ENCODE assay signal across 14 cellular contexts in the genomic region with DNA sequence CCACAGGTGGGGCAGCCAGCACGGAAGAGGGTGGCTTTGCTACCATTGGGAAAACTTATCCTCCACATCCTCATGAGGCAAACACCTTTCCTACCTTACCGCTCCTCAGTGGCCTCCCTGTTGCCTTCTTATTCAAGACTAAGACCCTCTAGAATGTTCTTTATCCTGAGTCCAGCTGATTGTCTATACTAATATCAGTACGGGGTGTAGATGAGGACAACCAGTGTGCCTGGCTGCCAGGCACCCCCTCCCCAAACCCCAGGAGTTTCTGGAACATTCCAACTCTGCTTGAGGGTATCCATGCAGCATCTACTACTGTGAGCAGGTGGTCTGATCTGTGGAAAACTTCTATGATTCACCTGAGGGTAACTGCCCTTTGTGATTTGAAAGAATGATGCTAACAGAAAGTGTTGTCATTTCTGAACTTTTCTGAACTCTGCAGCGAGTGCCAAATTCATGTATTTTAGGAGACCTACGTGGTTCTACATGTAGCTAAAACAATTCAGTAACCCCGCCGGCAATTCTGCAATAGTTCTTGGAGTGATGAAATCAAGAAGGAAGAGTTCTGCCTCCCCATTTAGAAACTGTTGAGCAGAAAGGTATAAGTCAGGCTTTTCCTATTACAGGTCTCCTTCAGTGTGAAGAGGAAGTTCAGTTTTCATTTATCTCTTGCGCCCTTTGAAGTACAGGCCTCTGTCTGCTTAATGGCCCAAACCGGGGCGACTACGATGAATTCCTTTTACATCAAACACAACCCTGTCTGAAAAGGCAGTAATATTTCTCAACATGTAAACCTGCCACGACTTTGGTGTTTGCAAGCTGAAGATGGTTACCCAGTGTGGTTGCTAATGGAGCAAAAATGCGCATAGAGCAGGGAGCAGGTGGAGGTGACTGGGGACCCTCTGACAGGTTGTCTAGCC.
DNase-seq lines count a peak whose midpoint lies in the region; ATAC-seq and TF ChIP-seq lines count a peak whose summit lies in the region.
"Had no signal": no experiment of that assay in that cellular context is flagged by ENCODE, and none has a peak within 500 bp of the region (broad histone marks: within the 10 kb centered on the region; RNA-seq: fewer than 3 reads in every experiment).

No MANE protein-coding gene starts in this region.

- no peak overlapping the region for H2AFZ ChIP-seq in PC-9

- H3K4me2 ChIP-seq in PC-9 = peak overlapping the region; percentile 72

- CTCF ChIA-PET in PC-9 (lab: Charles Lee) = no interaction called here

- peak; percentile 60 for DNase-seq in activated T-cell treated with anti-CD3 and anti-CD28 coated beads, Interleukin-2, amount 50 U/mL, for 24 hours
- no peak for DNase-seq in activated T-cell treated with anti-CD3 and anti-CD28 coated beads for 4 hours
- DNase-seq in PC-9 = no peak
- DNase-seq in stimulated activated naive B cell treated with anti-CD40 and anti-IgM and Interleukin-4, amounts not matched to agents 10 μg/mL and 1 μg/mL and 100 μg/mL, for 72 hours = no peak
- DNase-seq in mucosa of gallbladder (ENCODE audit: low spot score) = no peak
- DNase-seq in D341Med (ENCODE audit: low spot score) = no peak
- DNase-seq: activated gamma-delta T cell, DMS79, NCI-H1048, NCI-H748 treated with DMSO at 0.1 percent for 48 hours, substantia nigra had no signal

- TF ChIP-seq CTCF in PC-9 (conservative IDR thresholded peaks at IDR 0.05) = no peak

- H3K9me3 ChIP-seq in PC-9 (ENCODE audit: insufficient read depth, low read depth) = no peaks in the 10 kb centered on the region

- no peaks in the 10 kb centered on the region for H3K27me3 ChIP-seq in PC-9 (ENCODE audit: insufficient read depth, low read depth)

- no TSS peak for BruUV-seq in PC-9 (replicated peaks; lab: Mats Ljungman, UMichigan)

- POLR2A ChIA-PET in PC-9 (lab: Charles Lee; ENCODE audit: unreplicated experiment) = no interaction called here

- no peaks in the 10 kb centered on the region for H3K9me3 Mint-ChIP-seq in activated T-cell treated with anti-CD3 and anti-CD28 coated beads, Interleukin-2, amount 50 U/mL, for 24 hours
- H3K9me3 Mint-ChIP-seq in activated naive CD8-positive, alpha-beta T cell (ENCODE audit: low read depth) = no peaks in the 10 kb centered on the region
- H3K9me3 Mint-ChIP-seq in stimulated activated naive B cell treated with anti-CD40 and anti-IgM and Interleukin-4, amounts not matched to agents 10 μg/mL and 1 μg/mL and 100 μg/mL, for 72 hours = peaks cover 0 to 3% of the 10 kb centered on the region in 2 donors

- ATAC-seq in stimulated activated naive B cell treated with anti-CD40 and anti-IgM and Interleukin-4, amounts not matched to agents 10 μg/mL and 1 μg/mL and 100 μg/mL, for 72 hours (replicated peaks) = peak; percentile 79
- ATAC-seq in HG03342 (IDR thresholded peaks at IDR 0.05; ENCODE audit: unreplicated experiment) = no peak
- ATAC-seq: left lobe of liver had no signal

- peak overlapping the region; percentile 65 for H3K4me3 Mint-ChIP-seq in activated T-cell treated with anti-CD3 and anti-CD28 coated beads, Interleukin-2, amount 50 U/mL, for 24 hours
- H3K4me3 Mint-ChIP-seq in activated naive CD8-positive, alpha-beta T cell = peak overlapping the region; percentile 80
- H3K4me3 Mint-ChIP-seq in stimulated activated naive B cell treated with anti-CD40 and anti-IgM and Interleukin-4, amounts not matched to agents 10 μg/mL and 1 μg/mL and 100 μg/mL, for 72 hours = peak overlapping the region; percentile 65 to 74

- H3K36me3 ChIP-seq in PC-9 (ENCODE audit: low read depth) = peaks cover 6% of the 10 kb centered on the region

- H3K9me2 ChIP-seq in PC-9 (ENCODE audit: insufficient read depth) = no peaks in the 10 kb centered on the region

- peaks cover 71% of the 10 kb centered on the region for H3K79me2 ChIP-seq in PC-9 (ENCODE audit: low read depth)

- H3K27ac Mint-ChIP-seq in activated T-cell treated with anti-CD3 and anti-CD28 coated beads, Interleukin-2, amount 50 U/mL, for 24 hours = peak overlapping the region; percentile 99
- H3K27ac Mint-ChIP-seq in activated naive CD8-positive, alpha-beta T cell = peak overlapping the region; percentile 94
- H3K27ac Mint-ChIP-seq in stimulated activated naive B cell treated with anti-CD40 and anti-IgM and Interleukin-4, amounts not matched to agents 10 μg/mL and 1 μg/mL and 100 μg/mL, for 72 hours = peak overlapping the region; percentile 95

- H4K20me1 ChIP-seq in PC-9 (ENCODE audit: insufficient read depth) = no peaks in the 10 kb centered on the region; the same call in none of the 2 replicates

- peak overlapping the region; percentile 92 for H3K27ac ChIP-seq in PC-9

- peaks cover 91% of the 10 kb centered on the region for H3K4me1 Mint-ChIP-seq in activated T-cell treated with anti-CD3 and anti-CD28 coated beads, Interleukin-2, amount 50 U/mL, for 24 hours (ENCODE audit: low read depth)
- peaks cover 81% of the 10 kb centered on the region for H3K4me1 Mint-ChIP-seq in activated naive CD8-positive, alpha-beta T cell (ENCODE audit: low read depth)
- H3K4me1 Mint-ChIP-seq in stimulated activated naive B cell treated with anti-CD40 and anti-IgM and Interleukin-4, amounts not matched to agents 10 μg/mL and 1 μg/mL and 100 μg/mL, for 72 hours = peaks cover 60 to 93% of the 10 kb centered on the region in 2 donors

- intact Hi-C loops in PC-9 (cut with micrococcal nuclease; ENCODE audit: unreplicated experiment) = loop anchor here (5.0 to 10.0 kb wide), 4 partner anchors 76 to 286 kb away; a partner anchor contains a TSS

- H3K4me1 ChIP-seq in PC-9 (replicated peaks; ENCODE audit: insufficient read depth) = peaks cover 54% of the 10 kb centered on the region

- peaks cover 23% of the 10 kb centered on the region for H3K36me3 Mint-ChIP-seq in activated T-cell treated with anti-CD3 and anti-CD28 coated beads, Interleukin-2, amount 50 U/mL, for 24 hours (ENCODE audit: low read depth)
- H3K36me3 Mint-ChIP-seq in activated naive CD8-positive, alpha-beta T cell = peaks cover 23% of the 10 kb centered on the region
- H3K36me3 Mint-ChIP-seq in stimulated activated naive B cell treated with anti-CD40 and anti-IgM and Interleukin-4, amounts not matched to agents 10 μg/mL and 1 μg/mL and 100 μg/mL, for 72 hours = peaks cover 44 to 70% of the 10 kb centered on the region in 2 donors

- H3K27me3 Mint-ChIP-seq in activated T-cell treated with anti-CD3 and anti-CD28 coated beads, Interleukin-2, amount 50 U/mL, for 24 hours = no peaks in the 10 kb centered on the region
- H3K27me3 Mint-ChIP-seq in activated naive CD8-positive, alpha-beta T cell = no peaks in the 10 kb centered on the region
- H3K27me3 Mint-ChIP-seq in stimulated activated naive B cell treated with anti-CD40 and anti-IgM and Interleukin-4, amounts not matched to agents 10 μg/mL and 1 μg/mL and 100 μg/mL, for 72 hours = no peaks in the 10 kb centered on the region

- no peak overlapping the region for H3K4me3 ChIP-seq in PC-9

- peaks cover 30% of the 10 kb centered on the region for H3F3A ChIP-seq in PC-9 (ENCODE audit: insufficient read depth, low read depth)
